ENCODE assay signal across 7 cellular contexts in the genomic region with DNA sequence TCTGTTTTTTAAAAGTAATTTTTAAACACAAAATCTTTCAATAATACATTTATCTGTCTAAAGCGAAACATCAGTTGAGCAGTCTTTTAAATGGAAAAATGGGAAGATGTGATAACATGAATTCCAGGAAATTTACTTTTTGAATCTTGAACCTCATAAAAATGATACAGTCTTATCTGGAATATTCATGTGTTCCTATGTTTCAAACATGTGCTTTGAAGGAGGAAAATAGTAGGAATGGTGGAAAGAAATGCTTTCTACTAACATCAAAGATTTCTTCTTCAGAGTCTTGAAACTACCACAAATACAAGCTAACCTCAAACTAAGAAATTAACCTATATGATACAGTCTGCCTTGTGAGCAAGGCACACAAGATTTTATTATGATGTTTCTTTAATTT.
"Had no signal": no experiment of that assay in that cellular context is flagged by ENCODE, and none has a peak within 500 bp of the region (broad histone marks: within the 10 kb centered on the region; RNA-seq: fewer than 3 reads in every experiment).

No MANE protein-coding gene starts in this region.

- FAIRE-seq: GM12878, GM12891, GM12892, GM18507, GM19239 had no signal

- DNase-seq: GDM1, GF-D8 had no signal

- ATAC-seq: GM12878 had no signal

- H3K4me3 ChIP-seq: GM12878 had no signal
